In genomic region chr10:95818663-95819062, GRCh38 we compare ENCODE assay signal across 13 cellular contexts.
A peak's percentile ranks its signal among the peaks of the same experiment; 100 is the strongest.
DNase-seq lines count a peak whose midpoint lies in the region; ATAC-seq, FAIRE-seq and TF ChIP-seq lines count a peak whose summit lies in the region.
"Had no signal": no experiment of that assay in that cellular context is flagged by ENCODE, and none has a peak within 500 bp of the region (broad histone marks: within the 10 kb centered on the region; RNA-seq: fewer than 3 reads in every experiment).

No MANE protein-coding gene starts in this region.

- WGBS in upper lobe of left lung, 2 donors, result 47 to 49% methylated on average over 2 of the region's 2 CpGs
- WGBS in heart right ventricle, 2 donors, result 43 to 48% methylated on average over 2 of the region's 2 CpGs

- intact Hi-C loops in heart right ventricle (cut with DNase I), result loop anchor here in 1 of 10 donors (5.0 kb wide), 1 partner anchor 76 kb away; no protein-coding TSS in a partner anchor

- H3K27me3 ChIP-seq in bronchial epithelial cell (ENCODE audit: control insufficient read depth, insufficient read depth, low read length) (no peaks in the 10 kb centered on the region), upper lobe of left lung (no peaks in the 10 kb centered on the region), heart right ventricle (peaks cover 0 to 4% (median 0%) of the 10 kb centered on the region in 7 donors)

- TF ChIP-seq EP300 in upper lobe of left lung (IDR thresholded peaks at IDR 0.05), result no peak

- H3K4me1 ChIP-seq in upper lobe of left lung (peaks cover 23 to 38% (median 27%) of the 10 kb centered on the region in 4 donors), heart right ventricle (peaks cover 0 to 66% (median 31%) of the 10 kb centered on the region in 9 donors)

- no peak for ATAC-seq in upper lobe of left lung (ENCODE audit: low FRiP score in 2 of 2)
- ATAC-seq in heart right ventricle, result no peak
- ATAC-seq: effector memory CD8-positive, alpha-beta T cell had no signal

- TF ChIP-seq CTCF in bronchial epithelial cell (IDR thresholded peaks at IDR 0.05; ENCODE audit: insufficient read depth, low read length, severe bottlenecking) (no peak), upper lobe of left lung (IDR thresholded peaks at IDR 0.05) (no peak), heart right ventricle (IDR thresholded peaks at IDR 0.05) (no peak)

- no peak for FAIRE-seq in bronchial epithelial cell (lab: Jason Lieb, UNC)
- FAIRE-seq: H1 had no signal

- H3K4me3 ChIP-seq in bronchial epithelial cell (ENCODE audit: low read depth, low read length) (no peak overlapping the region), upper lobe of left lung (no peak overlapping the region), heart right ventricle (no peak overlapping the region)

- H3K36me3 ChIP-seq in bronchial epithelial cell (ENCODE audit: control insufficient read depth, insufficient read depth, low read length) (no peaks in the 10 kb centered on the region), upper lobe of left lung (no peaks in the 10 kb centered on the region), heart right ventricle (no peaks in the 10 kb centered on the region)

- peak overlapping the region in 2 of 4 donors; percentile 36 to 62 for H3K27ac ChIP-seq in upper lobe of left lung
- H3K27ac ChIP-seq in heart right ventricle, result peak overlapping the region in 4 of 10 donors; percentile 22 to 47 (median 38)

- TF ChIP-seq POLR2A in upper lobe of left lung (IDR thresholded peaks at IDR 0.05), result no peak

- DNase-seq in AG08395 (ENCODE audit: low spot score), result peak; percentile 62
- DNase-seq in HS-5 (ENCODE audit: low read depth), result peak; percentile 45
- DNase-seq in bronchial epithelial cell (ENCODE audit: low read depth), result peak; percentile 87
- peak; percentile 87 for DNase-seq in kidney tubule cell (ENCODE audit: low spot score)
- DNase-seq in activated CD4-positive, alpha-beta T cell treated with anti-CD3 and anti-CD28 coated beads for 4 hours, result no peak
- DNase-seq in upper lobe of left lung, result no peak
- no peak for DNase-seq in heart right ventricle
- no peak for DNase-seq in DMS 273 (lab: John Stamatoyannopoulos, UW; ENCODE audit: unreplicated experiment)
- DNase-seq: activated T-cell treated with anti-CD3 and anti-CD28 coated beads, Interleukin-2, amount 50 U/mL, for 1 hour; CD4-positive, alpha-beta T cell; effector memory CD8-positive, alpha-beta T cell; NCI-H226 had no signal

- H3K9me3 ChIP-seq in upper lobe of left lung, result no peaks in the 10 kb centered on the region
- H3K9me3 ChIP-seq in heart right ventricle, result peaks cover 0 to 7% (median 0%) of the 10 kb centered on the region in 11 donors

Comparison
In these comparisons a context has a peak if more than half of its experiments do, and no peak if none do; other contexts are left out.
1. DNase-seq: peak in AG08395 (single experiment), HS-5 (single experiment), bronchial epithelial cell (single experiment) and kidney tubule cell (single experiment); none in activated CD4-positive, alpha-beta T cell treated with anti-CD3 and anti-CD28 coated beads for 4 hours (0 of 2), upper lobe of left lung (0 of 2), heart right ventricle (0 of 2) and DMS 273 (single experiment).